In genomic region chr3:10299175-10299574, GRCh38 we compare ENCODE assay signal across 15 cellular contexts. TPM values are rescaled to one million over a fixed set of nuclear protein-coding genes. Genes with fewer than 3 reads are reported as not detected.
DNase-seq lines count a peak whose midpoint lies in the region; ATAC-seq and TF ChIP-seq lines count a peak whose summit lies in the region.
"Had no signal": no experiment of that assay in that cellular context is flagged by ENCODE, and none has a peak within 500 bp of the region (broad histone marks: within the 10 kb centered on the region; RNA-seq: fewer than 3 reads in every experiment).

No MANE protein-coding gene starts in this region.

- no peaks in the 10 kb centered on the region for H3K9me3 Mint-ChIP-seq in effector memory CD8-positive, alpha-beta T cell
- H3K9me3 Mint-ChIP-seq: activated B cell treated with CpG ODN at 0.5 μM for 24 hours, CD14-positive monocyte had no signal

- no peak overlapping the region for H3K4me3 Mint-ChIP-seq in effector memory CD8-positive, alpha-beta T cell
- H3K4me3 Mint-ChIP-seq: activated B cell treated with CpG ODN at 0.5 μM for 24 hours, CD14-positive monocyte had no signal

- H3K79me2 ChIP-seq in smooth muscle cell (ENCODE audit: low read depth): no peaks in the 10 kb centered on the region

- no peaks in the 10 kb centered on the region for H3K4me1 ChIP-seq in smooth muscle cell (ENCODE audit: low read depth)
- H3K4me1 ChIP-seq: tibial artery had no signal

- peaks cover 11% of the 10 kb centered on the region for H3K36me3 ChIP-seq in smooth muscle cell (ENCODE audit: low read depth)

- no peak overlapping the region for H3K9ac ChIP-seq in smooth muscle cell (ENCODE audit: low read depth)

- H3K9me3 ChIP-seq in smooth muscle cell (replicated peaks; ENCODE audit: low read depth): no peaks in the 10 kb centered on the region
- H3K9me3 ChIP-seq: Peyer's patch, tibial artery had no signal

- peaks cover 6 to 12% of the 10 kb centered on the region in 2 donors for H3K4me1 Mint-ChIP-seq in effector memory CD8-positive, alpha-beta T cell (ENCODE audit: low read depth in 2 of 2)

- ATAC-seq in effector memory CD8-positive, alpha-beta T cell (replicated peaks): no peak
- ATAC-seq in HG03442 (IDR thresholded peaks at IDR 0.05; ENCODE audit: unreplicated experiment): no peak
- ATAC-seq: esophagus mucosa, left cardiac atrium had no signal

- peaks cover 17% of the 10 kb centered on the region for H3F3A ChIP-seq in smooth muscle cell (ENCODE audit: low read depth)

- 29% methylated on average over 2 of the region's 2 CpGs for WGBS in smooth muscle cell (ENCODE audit: low lambda C conversion rate)

- peak overlapping the region; percentile 81 to 88 for H3K27ac Mint-ChIP-seq in effector memory CD8-positive, alpha-beta T cell

- peaks cover 34% of the 10 kb centered on the region for H4K20me1 ChIP-seq in smooth muscle cell (ENCODE audit: low read depth)

- TF ChIP-seq CTCF in smooth muscle cell (IDR thresholded peaks at IDR 0.05; ENCODE audit: borderline replicate concordance, insufficient read depth, poor library complexity, severe bottlenecking): peak; percentile 3

- H3K27me3 ChIP-seq in smooth muscle cell (ENCODE audit: low read depth): no peaks in the 10 kb centered on the region
- H3K27me3 ChIP-seq: Peyer's patch, tibial artery had no signal

- DNase-seq in activated effector memory CD4-positive, alpha-beta T cell treated with anti-CD3 and anti-CD28 coated beads, Interleukin-2, amount 50 U/mL, for 16 hours: peak; percentile 16
- no peak for DNase-seq in activated effector memory CD4-positive, alpha-beta T cell treated with Interleukin-2 at 50 U/mL for 16 hours
- DNase-seq in OCI-M1 (lab: John Stamatoyannopoulos, UW) (peak; percentile 26), smooth muscle cell (lab: John Stamatoyannopoulos, UW; ENCODE audit: unreplicated experiment) (no peak), hippocampal formation (lab: John Stamatoyannopoulos, UW) (no peak)
- no peak for DNase-seq in effector memory CD8-positive, alpha-beta T cell
- DNase-seq in stimulated activated CD4-positive, alpha-beta T cell treated with anti-CD3 and anti-CD28 coated beads, Interleukin-15, amount 100 ng/mL, for 24 hours: no peak
- DNase-seq: activated B cell treated with CpG ODN at 0.5 μM for 24 hours, left cardiac atrium, NCI-H1694 treated with DMSO at 0.1 percent for 48 hours, Peyer's patch, tibial artery had no signal

- no peak overlapping the region for H3K4me3 ChIP-seq in smooth muscle cell
- H3K4me3 ChIP-seq: Peyer's patch, tibial artery had no signal

- H3K27me3 Mint-ChIP-seq in effector memory CD8-positive, alpha-beta T cell: no peaks in the 10 kb centered on the region
- H3K27me3 Mint-ChIP-seq: activated B cell treated with CpG ODN at 0.5 μM for 24 hours had no signal

- H3K36me3 Mint-ChIP-seq in effector memory CD8-positive, alpha-beta T cell (ENCODE audit: insufficient read depth): peaks cover 64% of the 10 kb centered on the region

- no peak overlapping the region for H3K4me2 ChIP-seq in smooth muscle cell

- H3K27ac ChIP-seq in smooth muscle cell (ENCODE audit: low read depth): no peak overlapping the region
- H3K27ac ChIP-seq: tibial artery had no signal

- H2AFZ ChIP-seq in smooth muscle cell (ENCODE audit: low read depth): no peak overlapping the region

RNA-seq across cellular contexts. Expression of gene GHRL, which starts 6.4 kb away (rescaled TPM):
- not detected in 2 replicates for total RNA-seq in smooth muscle cell
- 0.45 and 0.76 TPM in 2 replicates for polyA plus RNA-seq in smooth muscle cell

RNA-seq across cellular contexts. Expression of gene SEC13, which starts 21.7 kb away (rescaled TPM):
- 221 and 247 TPM in 2 replicates for total RNA-seq in smooth muscle cell
- polyA plus RNA-seq in smooth muscle cell: 400 and 476 TPM in 2 replicates

RNA-seq across cellular contexts. Expression of gene TATDN2, which starts 50.9 kb away (rescaled TPM):
- total RNA-seq in smooth muscle cell: 10.7 and 23.6 TPM in 2 replicates
- polyA plus RNA-seq in smooth muscle cell: 3.3 and 7.2 TPM in 2 replicates

Comparison
In these comparisons a context has a peak if more than half of its experiments do, and no peak if none do; other contexts are left out.
1. DNase-seq: peak in activated effector memory CD4-positive, alpha-beta T cell treated with anti-CD3 and anti-CD28 coated beads, Interleukin-2, amount 50 U/mL, for 16 hours (single experiment) and OCI-M1 (single experiment); none in activated effector memory CD4-positive, alpha-beta T cell treated with Interleukin-2 at 50 U/mL for 16 hours (single experiment), effector memory CD8-positive, alpha-beta T cell (0 of 3), smooth muscle cell (single experiment), stimulated activated CD4-positive, alpha-beta T cell treated with anti-CD3 and anti-CD28 coated beads, Interleukin-15, amount 100 ng/mL, for 24 hours (single experiment) and hippocampal formation (0 of 2).